25 cellular contexts compared by ENCODE assay signal in genomic region chr16:78228704-78229103, GRCh38.
"Had no signal": no experiment of that assay in that cellular context is flagged by ENCODE, and none has a peak within 500 bp of the region (broad histone marks: within the 10 kb centered on the region; RNA-seq: fewer than 3 reads in every experiment).

No MANE protein-coding gene starts in this region.

- H3K36me3 Mint-ChIP-seq: mesothelial cell of epicardium; naive thymus-derived CD4-positive, alpha-beta T cell; natural killer cell treated with Interleukin-12 subunit alpha and Interleukin-12 subunit beta and Interleukin-15 and Interleukin-18, amount 100 ng/mL, for 72 hours; stimulated activated naive B cell treated with anti-CD40 and anti-IgM and Interleukin-4, amounts not matched to agents 10 μg/mL and 1 μg/mL and 100 μg/mL, for 72 hours had no signal

- H3K9me3 Mint-ChIP-seq: mesothelial cell of epicardium; naive thymus-derived CD4-positive, alpha-beta T cell; natural killer cell treated with Interleukin-12 subunit alpha and Interleukin-12 subunit beta and Interleukin-15 and Interleukin-18, amount 100 ng/mL, for 72 hours; stimulated activated naive B cell treated with anti-CD40 and anti-IgM and Interleukin-4, amounts not matched to agents 10 μg/mL and 1 μg/mL and 100 μg/mL, for 72 hours had no signal

- H3K27ac ChIP-seq: left lung, lower lobe of right lung, ovary, right atrium auricular region, skin epidermis, stomach, testis, thyroid gland, transverse colon, upper lobe of left lung, vagina had no signal

- H3K27ac Mint-ChIP-seq: mesothelial cell of epicardium; naive thymus-derived CD4-positive, alpha-beta T cell; natural killer cell treated with Interleukin-12 subunit alpha and Interleukin-12 subunit beta and Interleukin-15 and Interleukin-18, amount 100 ng/mL, for 72 hours; stimulated activated naive B cell treated with anti-CD40 and anti-IgM and Interleukin-4, amounts not matched to agents 10 μg/mL and 1 μg/mL and 100 μg/mL, for 72 hours had no signal

- H3K4me3 ChIP-seq: left lung, lower lobe of right lung, ovary, right atrium auricular region, skin epidermis, stomach, testis, thyroid gland, transverse colon, upper lobe of left lung, vagina had no signal

- H3K27me3 Mint-ChIP-seq: naive thymus-derived CD4-positive, alpha-beta T cell; natural killer cell treated with Interleukin-12 subunit alpha and Interleukin-12 subunit beta and Interleukin-15 and Interleukin-18, amount 100 ng/mL, for 72 hours; progenitor cell of endocrine pancreas; stimulated activated naive B cell treated with anti-CD40 and anti-IgM and Interleukin-4, amounts not matched to agents 10 μg/mL and 1 μg/mL and 100 μg/mL, for 72 hours had no signal

- H3K4me3 Mint-ChIP-seq: mesothelial cell of epicardium; naive thymus-derived CD4-positive, alpha-beta T cell; natural killer cell treated with Interleukin-12 subunit alpha and Interleukin-12 subunit beta and Interleukin-15 and Interleukin-18, amount 100 ng/mL, for 72 hours; stimulated activated naive B cell treated with anti-CD40 and anti-IgM and Interleukin-4, amounts not matched to agents 10 μg/mL and 1 μg/mL and 100 μg/mL, for 72 hours had no signal

- DNase-seq: hippocampal formation; kidney glomerular epithelial cell; left cardiac atrium; left lung; lower lobe of right lung; mesendoderm; naive thymus-derived CD4-positive, alpha-beta T cell; ovary; stimulated activated CD4-positive, alpha-beta T cell treated with anti-CD3 and anti-CD28 coated beads, Interleukin-12 subunit alpha, Interleukin-12 subunit beta, amount 100 ng/mL, for 4 hours; stimulated activated CD4-positive, alpha-beta T cell treated with anti-CD3 and anti-CD28 coated beads, Interleukin-15, amount 100 ng/mL, for 24 hours; stimulated activated CD4-positive, alpha-beta T cell treated with anti-CD3 and anti-CD28 coated beads, Interleukin-2, amount 100 ng/mL, for 24 hours; stimulated activated CD4-positive, alpha-beta T cell treated with anti-CD3 and anti-CD28 coated beads, Interleukin-4, amount 100 ng/mL, for 1 hour; stimulated activated naive B cell treated with anti-CD40 and anti-IgM and Interleukin-4, amounts not matched to agents 10 μg/mL and 1 μg/mL and 100 μg/mL, for 72 hours; stimulated activated naive CD8-positive, alpha-beta T cell treated with anti-CD3 and anti-CD28 coated beads, Interleukin-15, Interleukin-2, amounts not matched to agents 100 U/mL and 50 U/mL, for 24 hours; stomach; testis; thyroid gland; transverse colon; upper lobe of left lung had no signal

- H3K27me3 ChIP-seq: left lung, ovary, right atrium auricular region, stomach, testis, thyroid gland, transverse colon, upper lobe of left lung, vagina had no signal

- H3K4me1 Mint-ChIP-seq: mesothelial cell of epicardium; naive thymus-derived CD4-positive, alpha-beta T cell; stimulated activated naive B cell treated with anti-CD40 and anti-IgM and Interleukin-4, amounts not matched to agents 10 μg/mL and 1 μg/mL and 100 μg/mL, for 72 hours had no signal

- ATAC-seq: left cardiac atrium; left lung; lower lobe of right lung; naive thymus-derived CD4-positive, alpha-beta T cell; natural killer cell treated with Interleukin-12 subunit alpha and Interleukin-12 subunit beta and Interleukin-15 and Interleukin-18, amount 100 ng/mL, for 72 hours; stimulated activated naive B cell treated with anti-CD40 and anti-IgM and Interleukin-4, amounts not matched to agents 10 μg/mL and 1 μg/mL and 100 μg/mL, for 72 hours; stimulated activated naive CD8-positive, alpha-beta T cell treated with anti-CD3 and anti-CD28 coated beads, Interleukin-15, Interleukin-2, amounts not matched to agents 100 U/mL and 50 U/mL, for 24 hours had no signal

- H3K36me3 ChIP-seq: left lung, lower lobe of right lung, ovary, right atrium auricular region, stomach, thyroid gland, transverse colon, upper lobe of left lung, vagina had no signal

- H3K4me1 ChIP-seq: left lung, lower lobe of right lung, right atrium auricular region, testis, upper lobe of left lung had no signal

- H3K9me3 ChIP-seq: left lung, lower lobe of right lung, ovary, right atrium auricular region, stomach, testis, thyroid gland, transverse colon, upper lobe of left lung, vagina had no signal
